In the genomic region with DNA sequence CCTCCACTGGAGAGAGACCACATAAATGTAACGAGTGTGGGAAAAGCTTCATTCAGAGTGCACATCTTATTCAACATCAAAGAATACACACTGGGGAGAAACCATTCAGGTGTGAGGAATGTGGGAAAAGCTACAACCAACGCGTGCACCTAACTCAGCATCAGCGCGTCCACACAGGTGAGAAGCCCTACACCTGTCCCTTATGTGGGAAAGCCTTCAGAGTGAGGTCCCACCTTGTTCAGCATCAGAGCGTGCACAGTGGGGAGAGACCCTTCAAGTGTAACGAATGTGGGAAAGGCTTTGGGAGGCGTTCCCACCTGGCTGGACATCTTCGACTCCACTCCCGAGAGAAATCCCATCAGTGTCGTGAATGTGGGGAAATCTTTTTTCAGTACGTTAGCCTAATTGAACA, we compare ENCODE assay signal across 1 cellular context.
TF ChIP-seq lines count a peak whose summit lies in the region.

No MANE protein-coding gene starts in this region.

TF ChIP-seq in K562, 482 proteins besides CTCF, POLR2A, EP300 and RAD21 (continued from another document and continues in another):
- TF ChIP-seq, protein P1, sequence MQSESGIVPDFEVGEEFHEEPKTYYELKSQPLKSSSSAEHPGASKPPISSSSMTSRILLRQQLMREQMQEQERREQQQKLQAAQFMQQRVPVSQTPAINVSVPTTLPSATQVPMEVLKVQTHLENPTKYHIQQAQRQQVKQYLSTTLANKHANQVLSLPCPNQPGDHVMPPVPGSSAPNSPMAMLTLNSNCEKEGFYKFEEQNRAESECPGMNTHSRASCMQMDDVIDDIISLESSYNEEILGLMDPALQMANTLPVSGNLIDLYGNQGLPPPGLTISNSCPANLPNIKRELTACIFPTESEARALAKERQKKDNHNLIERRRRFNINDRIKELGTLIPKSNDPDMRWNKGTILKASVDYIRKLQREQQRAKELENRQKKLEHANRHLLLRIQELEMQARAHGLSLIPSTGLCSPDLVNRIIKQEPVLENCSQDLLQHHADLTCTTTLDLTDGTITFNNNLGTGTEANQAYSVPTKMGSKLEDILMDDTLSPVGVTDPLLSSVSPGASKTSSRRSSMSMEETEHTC (IDR thresholded peaks at IDR 0.05), result no peak
- TF ChIP-seq TCF3 (CRISPR knock-in tag; IDR thresholded peaks at IDR 0.05), result no peak
- TF ChIP-seq CBX5 (IDR thresholded peaks at IDR 0.05; ENCODE audit: borderline replicate concordance, low read depth), result peak; percentile 99
- 0 out of 2 replicates have a peak, but pooled peaks have one; percentile 39 for TF ChIP-seq ZNF445 (CRISPR knock-in tag; IDR thresholded peaks at IDR 0.05; ENCODE audit: low read depth)
- no peak for TF ChIP-seq ZNF197 (CRISPR knock-in tag; IDR thresholded peaks at IDR 0.05; ENCODE audit: low read depth)
- no peak for TF ChIP-seq RFX5 (IDR thresholded peaks at IDR 0.05; ENCODE audit: low read depth, low read length)
- no peak for TF ChIP-seq PHF20 (IDR thresholded peaks at IDR 0.05; ENCODE audit: partially characterized antibody)
- TF ChIP-seq, protein P2, sequence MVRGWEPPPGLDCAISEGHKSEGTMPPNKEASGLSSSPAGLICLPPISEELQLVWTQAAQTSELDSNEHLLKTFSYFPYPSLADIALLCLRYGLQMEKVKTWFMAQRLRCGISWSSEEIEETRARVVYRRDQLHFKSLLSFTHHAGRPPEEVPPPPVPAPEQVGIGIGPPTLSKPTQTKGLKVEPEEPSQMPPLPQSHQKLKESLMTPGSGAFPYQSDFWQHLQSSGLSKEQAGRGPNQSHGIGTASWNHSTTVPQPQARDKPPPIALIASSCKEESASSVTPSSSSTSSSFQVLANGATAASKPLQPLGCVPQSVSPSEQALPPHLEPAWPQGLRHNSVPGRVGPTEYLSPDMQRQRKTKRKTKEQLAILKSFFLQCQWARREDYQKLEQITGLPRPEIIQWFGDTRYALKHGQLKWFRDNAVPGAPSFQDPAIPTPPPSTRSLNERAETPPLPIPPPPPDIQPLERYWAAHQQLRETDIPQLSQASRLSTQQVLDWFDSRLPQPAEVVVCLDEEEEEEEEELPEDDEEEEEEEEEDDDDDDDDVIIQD (CRISPR knock-in tag; IDR thresholded peaks at IDR 0.05), result no peak
- TF ChIP-seq ZNF75A (CRISPR knock-in tag; IDR thresholded peaks at IDR 0.05), result peak; percentile 100
- 0 out of 2 replicates have a peak, but pooled peaks have one; percentile 22 for TF ChIP-seq ATF7 (IDR thresholded peaks at IDR 0.05)
- TF ChIP-seq ZNF551 (CRISPR knock-in tag; IDR thresholded peaks at IDR 0.05), result no peak
- 0 out of 2 replicates have a peak, but pooled peaks have one; percentile 52 for TF ChIP-seq SMARCA5 (IDR thresholded peaks at IDR 0.05)
- no peak for TF ChIP-seq ZSCAN29 (IDR thresholded peaks at IDR 0.05)
- TF ChIP-seq XRCC3 (IDR thresholded peaks at IDR 0.05), result peak; percentile 99
- TF ChIP-seq HNRNPUL1 (IDR thresholded peaks at IDR 0.05; ENCODE audit: low read length), result 0 out of 2 replicates have a peak, but pooled peaks have one; percentile 51
- TF ChIP-seq ZNF586 (CRISPR knock-in tag; conservative IDR thresholded peaks at IDR 0.05), result no peak
- no peak for TF ChIP-seq ESRRA (IDR thresholded peaks at IDR 0.05; ENCODE audit: borderline replicate concordance, low read depth)
- TF ChIP-seq, protein P3, sequence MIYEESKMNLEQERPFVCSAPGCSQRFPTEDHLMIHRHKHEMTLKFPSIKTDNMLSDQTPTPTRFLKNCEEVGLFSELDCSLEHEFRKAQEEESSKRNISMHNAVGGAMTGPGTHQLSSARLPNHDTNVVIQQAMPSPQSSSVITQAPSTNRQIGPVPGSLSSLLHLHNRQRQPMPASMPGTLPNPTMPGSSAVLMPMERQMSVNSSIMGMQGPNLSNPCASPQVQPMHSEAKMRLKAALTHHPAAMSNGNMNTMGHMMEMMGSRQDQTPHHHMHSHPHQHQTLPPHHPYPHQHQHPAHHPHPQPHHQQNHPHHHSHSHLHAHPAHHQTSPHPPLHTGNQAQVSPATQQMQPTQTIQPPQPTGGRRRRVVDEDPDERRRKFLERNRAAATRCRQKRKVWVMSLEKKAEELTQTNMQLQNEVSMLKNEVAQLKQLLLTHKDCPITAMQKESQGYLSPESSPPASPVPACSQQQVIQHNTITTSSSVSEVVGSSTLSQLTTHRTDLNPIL (CRISPR knock-in tag; IDR thresholded peaks at IDR 0.05), result no peak
- TF ChIP-seq ATF1 (CRISPR knock-in tag; IDR thresholded peaks at IDR 0.05), result no peak
- no peak for TF ChIP-seq ATF1 (tag; IDR thresholded peaks at IDR 0.05)
- no peak for TF ChIP-seq SMAD1 (IDR thresholded peaks at IDR 0.05; ENCODE audit: low read depth, low read length, partially characterized antibody)
- no peak for TF ChIP-seq ZNF780A (CRISPR knock-in tag; IDR thresholded peaks at IDR 0.05)
- no peak for TF ChIP-seq CREB1 (IDR thresholded peaks at IDR 0.05)
- TF ChIP-seq CREB1 (CRISPR knock-in tag; IDR thresholded peaks at IDR 0.05), result no peak
- no peak for TF ChIP-seq SMAD4 (CRISPR knock-in tag; conservative IDR thresholded peaks at IDR 0.05)
- TF ChIP-seq ZNF134 (CRISPR knock-in tag; conservative IDR thresholded peaks at IDR 0.05), result peak; percentile 83
- no peak for TF ChIP-seq RBM17 (IDR thresholded peaks at IDR 0.05; ENCODE audit: borderline replicate concordance, low read depth, low read length)
- TF ChIP-seq NUFIP1 (IDR thresholded peaks at IDR 0.05; ENCODE audit: partially characterized antibody), result no peak
- no peak for TF ChIP-seq SIN3B (IDR thresholded peaks at IDR 0.05; ENCODE audit: low read depth)
- no peak for TF ChIP-seq GTF2A2 (tag; IDR thresholded peaks at IDR 0.05)
- TF ChIP-seq RFX1 (IDR thresholded peaks at IDR 0.05), result no peak
- TF ChIP-seq ELF2 (CRISPR knock-in tag; IDR thresholded peaks at IDR 0.05), result no peak
- no peak for TF ChIP-seq CXXC5 (CRISPR knock-in tag; IDR thresholded peaks at IDR 0.05)
- TF ChIP-seq ZC3H4 (CRISPR knock-in tag; IDR thresholded peaks at IDR 0.05; ENCODE audit: borderline replicate concordance), result no peak
- TF ChIP-seq ZNF764 (CRISPR knock-in tag; IDR thresholded peaks at IDR 0.05; ENCODE audit: low read depth), result no peak
- TF ChIP-seq SMARCB1 (IDR thresholded peaks at IDR 0.05; ENCODE audit: insufficient read length, low read depth), result no peak
- TF ChIP-seq ZC3H11A (IDR thresholded peaks at IDR 0.05; ENCODE audit: low read depth, low read length), result no peak
- no peak for TF ChIP-seq ZNF23 (CRISPR knock-in tag; IDR thresholded peaks at IDR 0.05)
- TF ChIP-seq, protein P4, sequence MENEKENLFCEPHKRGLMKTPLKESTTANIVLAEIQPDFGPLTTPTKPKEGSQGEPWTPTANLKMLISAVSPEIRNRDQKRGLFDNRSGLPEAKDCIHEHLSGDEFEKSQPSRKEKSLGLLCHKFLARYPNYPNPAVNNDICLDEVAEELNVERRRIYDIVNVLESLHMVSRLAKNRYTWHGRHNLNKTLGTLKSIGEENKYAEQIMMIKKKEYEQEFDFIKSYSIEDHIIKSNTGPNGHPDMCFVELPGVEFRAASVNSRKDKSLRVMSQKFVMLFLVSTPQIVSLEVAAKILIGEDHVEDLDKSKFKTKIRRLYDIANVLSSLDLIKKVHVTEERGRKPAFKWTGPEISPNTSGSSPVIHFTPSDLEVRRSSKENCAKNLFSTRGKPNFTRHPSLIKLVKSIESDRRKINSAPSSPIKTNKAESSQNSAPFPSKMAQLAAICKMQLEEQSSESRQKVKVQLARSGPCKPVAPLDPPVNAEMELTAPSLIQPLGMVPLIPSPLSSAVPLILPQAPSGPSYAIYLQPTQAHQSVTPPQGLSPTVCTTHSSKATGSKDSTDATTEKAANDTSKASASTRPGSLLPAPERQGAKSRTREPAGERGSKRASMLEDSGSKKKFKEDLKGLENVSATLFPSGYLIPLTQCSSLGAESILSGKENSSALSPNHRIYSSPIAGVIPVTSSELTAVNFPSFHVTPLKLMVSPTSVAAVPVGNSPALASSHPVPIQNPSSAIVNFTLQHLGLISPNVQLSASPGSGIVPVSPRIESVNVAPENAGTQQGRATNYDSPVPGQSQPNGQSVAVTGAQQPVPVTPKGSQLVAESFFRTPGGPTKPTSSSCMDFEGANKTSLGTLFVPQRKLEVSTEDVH (IDR thresholded peaks at IDR 0.05; ENCODE audit: low read depth, partially characterized antibody), result no peak
- TF ChIP-seq PRMT5 (CRISPR knock-in tag; IDR thresholded peaks at IDR 0.05), result no peak
- TF ChIP-seq ZBTB1 (CRISPR knock-in tag; IDR thresholded peaks at IDR 0.05; ENCODE audit: borderline replicate concordance, low read depth), result no peak
- TF ChIP-seq, protein P5, sequence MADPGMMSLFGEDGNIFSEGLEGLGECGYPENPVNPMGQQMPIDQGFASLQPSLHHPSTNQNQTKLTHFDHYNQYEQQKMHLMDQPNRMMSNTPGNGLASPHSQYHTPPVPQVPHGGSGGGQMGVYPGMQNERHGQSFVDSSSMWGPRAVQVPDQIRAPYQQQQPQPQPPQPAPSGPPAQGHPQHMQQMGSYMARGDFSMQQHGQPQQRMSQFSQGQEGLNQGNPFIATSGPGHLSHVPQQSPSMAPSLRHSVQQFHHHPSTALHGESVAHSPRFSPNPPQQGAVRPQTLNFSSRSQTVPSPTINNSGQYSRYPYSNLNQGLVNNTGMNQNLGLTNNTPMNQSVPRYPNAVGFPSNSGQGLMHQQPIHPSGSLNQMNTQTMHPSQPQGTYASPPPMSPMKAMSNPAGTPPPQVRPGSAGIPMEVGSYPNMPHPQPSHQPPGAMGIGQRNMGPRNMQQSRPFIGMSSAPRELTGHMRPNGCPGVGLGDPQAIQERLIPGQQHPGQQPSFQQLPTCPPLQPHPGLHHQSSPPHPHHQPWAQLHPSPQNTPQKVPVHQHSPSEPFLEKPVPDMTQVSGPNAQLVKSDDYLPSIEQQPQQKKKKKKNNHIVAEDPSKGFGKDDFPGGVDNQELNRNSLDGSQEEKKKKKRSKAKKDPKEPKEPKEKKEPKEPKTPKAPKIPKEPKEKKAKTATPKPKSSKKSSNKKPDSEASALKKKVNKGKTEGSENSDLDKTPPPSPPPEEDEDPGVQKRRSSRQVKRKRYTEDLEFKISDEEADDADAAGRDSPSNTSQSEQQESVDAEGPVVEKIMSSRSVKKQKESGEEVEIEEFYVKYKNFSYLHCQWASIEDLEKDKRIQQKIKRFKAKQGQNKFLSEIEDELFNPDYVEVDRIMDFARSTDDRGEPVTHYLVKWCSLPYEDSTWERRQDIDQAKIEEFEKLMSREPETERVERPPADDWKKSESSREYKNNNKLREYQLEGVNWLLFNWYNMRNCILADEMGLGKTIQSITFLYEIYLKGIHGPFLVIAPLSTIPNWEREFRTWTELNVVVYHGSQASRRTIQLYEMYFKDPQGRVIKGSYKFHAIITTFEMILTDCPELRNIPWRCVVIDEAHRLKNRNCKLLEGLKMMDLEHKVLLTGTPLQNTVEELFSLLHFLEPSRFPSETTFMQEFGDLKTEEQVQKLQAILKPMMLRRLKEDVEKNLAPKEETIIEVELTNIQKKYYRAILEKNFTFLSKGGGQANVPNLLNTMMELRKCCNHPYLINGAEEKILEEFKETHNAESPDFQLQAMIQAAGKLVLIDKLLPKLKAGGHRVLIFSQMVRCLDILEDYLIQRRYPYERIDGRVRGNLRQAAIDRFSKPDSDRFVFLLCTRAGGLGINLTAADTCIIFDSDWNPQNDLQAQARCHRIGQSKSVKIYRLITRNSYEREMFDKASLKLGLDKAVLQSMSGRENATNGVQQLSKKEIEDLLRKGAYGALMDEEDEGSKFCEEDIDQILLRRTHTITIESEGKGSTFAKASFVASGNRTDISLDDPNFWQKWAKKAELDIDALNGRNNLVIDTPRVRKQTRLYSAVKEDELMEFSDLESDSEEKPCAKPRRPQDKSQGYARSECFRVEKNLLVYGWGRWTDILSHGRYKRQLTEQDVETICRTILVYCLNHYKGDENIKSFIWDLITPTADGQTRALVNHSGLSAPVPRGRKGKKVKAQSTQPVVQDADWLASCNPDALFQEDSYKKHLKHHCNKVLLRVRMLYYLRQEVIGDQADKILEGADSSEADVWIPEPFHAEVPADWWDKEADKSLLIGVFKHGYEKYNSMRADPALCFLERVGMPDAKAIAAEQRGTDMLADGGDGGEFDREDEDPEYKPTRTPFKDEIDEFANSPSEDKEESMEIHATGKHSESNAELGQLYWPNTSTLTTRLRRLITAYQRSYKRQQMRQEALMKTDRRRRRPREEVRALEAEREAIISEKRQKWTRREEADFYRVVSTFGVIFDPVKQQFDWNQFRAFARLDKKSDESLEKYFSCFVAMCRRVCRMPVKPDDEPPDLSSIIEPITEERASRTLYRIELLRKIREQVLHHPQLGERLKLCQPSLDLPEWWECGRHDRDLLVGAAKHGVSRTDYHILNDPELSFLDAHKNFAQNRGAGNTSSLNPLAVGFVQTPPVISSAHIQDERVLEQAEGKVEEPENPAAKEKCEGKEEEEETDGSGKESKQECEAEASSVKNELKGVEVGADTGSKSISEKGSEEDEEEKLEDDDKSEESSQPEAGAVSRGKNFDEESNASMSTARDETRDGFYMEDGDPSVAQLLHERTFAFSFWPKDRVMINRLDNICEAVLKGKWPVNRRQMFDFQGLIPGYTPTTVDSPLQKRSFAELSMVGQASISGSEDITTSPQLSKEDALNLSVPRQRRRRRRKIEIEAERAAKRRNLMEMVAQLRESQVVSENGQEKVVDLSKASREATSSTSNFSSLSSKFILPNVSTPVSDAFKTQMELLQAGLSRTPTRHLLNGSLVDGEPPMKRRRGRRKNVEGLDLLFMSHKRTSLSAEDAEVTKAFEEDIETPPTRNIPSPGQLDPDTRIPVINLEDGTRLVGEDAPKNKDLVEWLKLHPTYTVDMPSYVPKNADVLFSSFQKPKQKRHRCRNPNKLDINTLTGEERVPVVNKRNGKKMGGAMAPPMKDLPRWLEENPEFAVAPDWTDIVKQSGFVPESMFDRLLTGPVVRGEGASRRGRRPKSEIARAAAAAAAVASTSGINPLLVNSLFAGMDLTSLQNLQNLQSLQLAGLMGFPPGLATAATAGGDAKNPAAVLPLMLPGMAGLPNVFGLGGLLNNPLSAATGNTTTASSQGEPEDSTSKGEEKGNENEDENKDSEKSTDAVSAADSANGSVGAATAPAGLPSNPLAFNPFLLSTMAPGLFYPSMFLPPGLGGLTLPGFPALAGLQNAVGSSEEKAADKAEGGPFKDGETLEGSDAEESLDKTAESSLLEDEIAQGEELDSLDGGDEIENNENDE (IDR thresholded peaks at IDR 0.05; ENCODE audit: low read depth, low read length), result no peak
- no peak for TF ChIP-seq CC2D1A (IDR thresholded peaks at IDR 0.05)
- TF ChIP-seq HMG20A (CRISPR knock-in tag; conservative IDR thresholded peaks at IDR 0.05), result no peak
- no peak for TF ChIP-seq LARP7 (IDR thresholded peaks at IDR 0.05)
- peak in 1 of 2 experiments; percentile 37; a peak in 1 of 4 replicates for TF ChIP-seq KDM1A (IDR thresholded peaks at IDR 0.05)
- no peak for TF ChIP-seq MECOM (CRISPR knock-in tag; IDR thresholded peaks at IDR 0.05)
- TF ChIP-seq DNMT1 (IDR thresholded peaks at IDR 0.05), result no peak
- TF ChIP-seq, protein P6, sequence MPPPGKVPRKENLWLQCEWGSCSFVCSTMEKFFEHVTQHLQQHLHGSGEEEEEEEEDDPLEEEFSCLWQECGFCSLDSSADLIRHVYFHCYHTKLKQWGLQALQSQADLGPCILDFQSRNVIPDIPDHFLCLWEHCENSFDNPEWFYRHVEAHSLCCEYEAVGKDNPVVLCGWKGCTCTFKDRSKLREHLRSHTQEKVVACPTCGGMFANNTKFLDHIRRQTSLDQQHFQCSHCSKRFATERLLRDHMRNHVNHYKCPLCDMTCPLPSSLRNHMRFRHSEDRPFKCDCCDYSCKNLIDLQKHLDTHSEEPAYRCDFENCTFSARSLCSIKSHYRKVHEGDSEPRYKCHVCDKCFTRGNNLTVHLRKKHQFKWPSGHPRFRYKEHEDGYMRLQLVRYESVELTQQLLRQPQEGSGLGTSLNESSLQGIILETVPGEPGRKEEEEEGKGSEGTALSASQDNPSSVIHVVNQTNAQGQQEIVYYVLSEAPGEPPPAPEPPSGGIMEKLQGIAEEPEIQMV (tag; conservative IDR thresholded peaks at IDR 0.05; ENCODE audit: low read depth), result no peak
- TF ChIP-seq DPF2 (IDR thresholded peaks at IDR 0.05), result no peak
- no peak for TF ChIP-seq KHSRP (IDR thresholded peaks at IDR 0.05)
